In the genomic region with DNA sequence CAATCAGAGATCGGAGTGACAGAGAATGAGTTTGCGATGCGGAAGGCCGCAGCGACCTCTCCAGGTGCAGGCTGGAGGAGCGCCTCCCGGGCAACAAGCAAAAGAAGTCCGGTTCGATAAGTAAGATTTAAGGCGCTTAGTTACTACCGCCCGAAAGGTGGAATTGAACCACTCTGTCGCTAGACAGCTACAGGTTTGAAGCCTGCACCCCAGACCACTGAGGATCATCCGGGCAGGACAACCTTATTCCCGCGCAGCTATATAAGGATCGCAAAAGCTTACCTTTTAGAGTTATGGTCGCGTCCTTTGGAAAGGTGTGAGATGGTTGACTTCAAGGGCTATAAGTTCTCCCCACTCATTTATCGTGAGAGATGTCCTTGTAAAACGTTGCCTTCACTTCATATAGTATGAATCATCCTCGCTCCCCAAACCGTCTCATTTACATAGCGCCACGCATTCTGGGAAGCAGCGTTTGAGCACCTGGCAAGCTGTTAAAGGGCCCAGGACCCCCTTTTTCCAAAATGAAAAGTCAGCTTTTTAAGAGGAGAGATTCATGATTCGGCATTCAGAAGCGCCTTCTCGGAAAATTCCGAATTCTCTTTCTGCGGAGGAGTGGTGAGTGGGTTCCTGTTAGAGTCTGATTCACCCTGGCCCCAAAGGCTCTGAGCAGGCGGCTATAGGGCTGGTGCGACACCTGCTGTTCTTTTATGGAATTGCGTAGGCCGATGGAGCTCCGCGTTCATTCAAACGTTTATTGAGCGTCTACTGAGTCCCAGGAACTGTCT, we compare ENCODE assay signal across 7 cellular contexts. TPM values are rescaled to one million over a fixed set of nuclear protein-coding genes. Genes with fewer than 3 reads are reported as not detected.
DNase-seq lines count a peak whose midpoint lies in the region; ATAC-seq, FAIRE-seq and TF ChIP-seq lines count a peak whose summit lies in the region.

No MANE protein-coding gene starts in this region.

- peak overlapping the region; percentile 88 for H3K4me2 ChIP-seq in GM12878 (ENCODE audit: control insufficient read depth, insufficient read depth)

- H3K4me3 ChIP-seq in GM12878 = peak overlapping the region; percentile 72
- peak overlapping the region; percentile 39 for H3K4me3 ChIP-seq in iPS-11a (ENCODE audit: low read depth, low read length)
- peak overlapping the region; percentile 72 for H3K4me3 ChIP-seq in skeletal muscle cell (ENCODE audit: low read depth, low read length)

- SMC1A ChIA-PET in GM12878 (lab: Charles Lee; ENCODE audit: uncharacterized antibody, unreplicated experiment) = interaction anchor here (0.8 to 6.6 kb wide), 25 partner anchors 10 to 300 kb away, joined by 3 to 145 read pairs (median 4); a partner anchor contains a TSS

- no peaks in the 10 kb centered on the region for H3K27me3 ChIP-seq in GM12878 (replicated peaks in 1 of 2; ENCODE audit: control insufficient read depth in 2 of 2, insufficient read depth in 2 of 2, low read length in 1 of 2)

- peak overlapping the region; percentile 96 for H2AFZ ChIP-seq in GM12878 (ENCODE audit: control insufficient read depth, low read depth, low read length)

- DNase-seq in NCI-H1930 (lab: John Stamatoyannopoulos, UW) (peak; percentile 90 to 93), T1000 (lab: John Stamatoyannopoulos, UW) (peak; percentile 84), GM12878 (ENCODE audit: low read depth, low spot score) (peak; percentile 88), skeletal muscle cell (ENCODE audit: low read depth) (peak; percentile 89)

- peak; percentile 74 for TF ChIP-seq POLR2A in GM12878 (IDR thresholded peaks at IDR 0.05; ENCODE audit: low read depth, low read length)

- TF ChIP-seq EP300 in GM12878 (IDR thresholded peaks at IDR 0.05; ENCODE audit: borderline replicate concordance in 1 of 2, control insufficient read depth in 1 of 2, low read depth in 2 of 2, low read length in 2 of 2) = no peak

- FAIRE-seq in GM12878 (lab: Jason Lieb, UNC) = peak; percentile 93

- POLR2A ChIA-PET in GM12878 (lab: Charles Lee) = interaction anchor here (0.5 to 2.1 kb wide), 25 partner anchors 9 to 167 kb away, joined by 3 to 30 read pairs (median 3); a partner anchor contains a TSS

- peak overlapping the region; percentile 98 for H3K27ac ChIP-seq in GM12878 (ENCODE audit: control insufficient read depth, insufficient read depth)

- in situ Hi-C loops in GM12878 (cut with MboI) = loop anchor here (5.0 kb wide), 1 partner anchor 36 kb away; no protein-coding TSS in a partner anchor

- ATAC-seq in GM18502 (IDR thresholded peaks at IDR 0.05; ENCODE audit: poor library complexity, unreplicated experiment) = peak; percentile 66
- ATAC-seq in HG02970 (IDR thresholded peaks at IDR 0.05; ENCODE audit: low FRiP score, unreplicated experiment) = peak; percentile 55
- ATAC-seq in GM12878 = peak; percentile 94

- CTCF ChIA-PET in GM12878 (lab: Yijun Ruan, JAX) = interaction anchor here (0.6 to 9.0 kb wide), 51 partner anchors 8 to 789 kb away, joined by 3 to 385 read pairs (median 4); a partner anchor contains a TSS

- RAD21 ChIA-PET in GM12878 (lab: Charles Lee; ENCODE audit: unreplicated experiment) = interaction anchor here (0.5 to 5.0 kb wide), 34 partner anchors 10 to 300 kb away, joined by 3 to 206 read pairs (median 4); a partner anchor contains a TSS

- H3K79me2 ChIP-seq in GM12878 (ENCODE audit: control insufficient read depth, insufficient read depth, low read length) = no peaks in the 10 kb centered on the region

- H3K36me3 ChIP-seq in GM12878 (ENCODE audit: control insufficient read depth in 2 of 2, insufficient read depth in 2 of 2, low read length in 1 of 2) = no peaks in the 10 kb centered on the region

- H4K20me1 ChIP-seq in GM12878 (ENCODE audit: control insufficient read depth, insufficient read depth) = no peaks in the 10 kb centered on the region

- H3K4me1 ChIP-seq in GM12878 (ENCODE audit: control insufficient read depth, insufficient read depth, low read length) = peaks cover 5% of the 10 kb centered on the region

- BruUV-seq in GM12878 (replicated peaks; lab: Mats Ljungman, UMichigan) = TSS peak; percentile 100

- H3K9me3 ChIP-seq in GM12878 (replicated peaks; ENCODE audit: control insufficient read depth, insufficient read depth, low read length) = no peaks in the 10 kb centered on the region

- TF ChIP-seq CTCF in GM12878 (IDR thresholded peaks at IDR 0.05 in 2 of 3, conservative IDR thresholded peaks at IDR 0.05 in 1 of 3; ENCODE audit: control insufficient read depth in 2 of 3, extremely low read depth in 1 of 3, insufficient read depth in 1 of 3, low read depth in 3 of 3, low read length in 3 of 3) = peak; percentile 94 to 98 (median 96)

- peak overlapping the region; percentile 90 for H3K9ac ChIP-seq in GM12878 (ENCODE audit: control insufficient read depth, insufficient read depth, low read length)

- intact Hi-C loops in GM12878 (cut with micrococcal nuclease; ENCODE audit: unreplicated experiment) = loop anchor here (1.0 to 10.0 kb wide), 5 partner anchors 39 to 404 kb away; a partner anchor contains a TSS

- peak; percentile 89 for TF ChIP-seq RAD21 in GM12878 (IDR thresholded peaks at IDR 0.05; ENCODE audit: insufficient read depth, low read depth, low read length)

- WGBS in GM12878 (ENCODE audit: insufficient coverage, insufficient replicate concordance, low lambda C conversion rate, missing lambda C conversion rate) = 2% methylated on average over 39 of the region's 39 CpGs

RNA-seq across cellular contexts. Expression of a gene that starts 10.8 kb away (rescaled TPM):
- total RNA-seq in GM12878 (2013; cell fraction: nucleolus; rRNA removed) = 2.5 and 2.8 TPM in 2 replicates
- total RNA-seq in GM12878 (2014; rRNA removed) (0.11 and 0.44 TPM in 2 replicates), GM12878 (2014; rRNA removed; fragmentation: Illumina TruSeq; extraction: Trizol) (0.14 and 0.31 TPM in 2 replicates), GM12878 (2021) (0.56 and 0.69 TPM in 2 replicates)
- 0.52 TPM for polyA plus RNA-seq in GM12878 (2011; ENCODE audit: low read depth)
- polyA plus RNA-seq in GM12878 (2011; rRNA removed) (0.13 and 0.20 TPM in 2 replicates), GM12878 (2014; fragmentation: Illumina TruSeq; extraction: Trizol) (0.28 and 0.35 TPM in 2 replicates), GM12878 (2014; fragmentation: Nextera tagmentation; extraction: Ambion mirVana) (under 1 TPM; 0.06 to 0.07 TPM), GM12878 (2014; rRNA removed) (0.24 and 0.34 TPM in 2 replicates), GM12878 (2016; fragmentation: Nextera tagmentation; extraction: Ambion mirVana) (under 1 TPM; 0.29 to 0.45 TPM)
- polyA plus RNA-seq in GM12878 (2011; cell fraction: cytosol; rRNA removed) = 0.25 and 0.34 TPM in 2 replicates
- polyA plus RNA-seq in GM12878 (2011; cell fraction: nucleus; rRNA removed) = 1.6 and 1.8 TPM in 2 replicates
- 0.83 and 1.1 TPM in 2 replicates for polyA plus RNA-seq in GM12878 (2012)
- 1.8 and 2.5 TPM in 2 replicates for polyA minus RNA-seq in GM12878 (2011; rRNA and poly(A)+ RNA removed)
- polyA minus RNA-seq in GM12878 (2011; cell fraction: cytosol; rRNA and poly(A)+ RNA removed) = not detected in 2 replicates
- polyA minus RNA-seq in GM12878 (2011; cell fraction: nucleus; rRNA and poly(A)+ RNA removed) = 3.9 and 7.5 TPM in 2 replicates

RNA-seq across cellular contexts. Expression of a gene that starts 18.2 kb away (rescaled TPM):
- total RNA-seq in GM12878 (2013; cell fraction: nucleolus; rRNA removed) = 6.8 and 7.8 TPM in 2 replicates
- total RNA-seq in GM12878 (2014; rRNA removed) = 4.0 and 5.2 TPM in 2 replicates
- 3.4 and 4.2 TPM in 2 replicates for total RNA-seq in GM12878 (2014; rRNA removed; fragmentation: Illumina TruSeq; extraction: Trizol)
- total RNA-seq in GM12878 (2021) = 9.7 and 11.6 TPM in 2 replicates
- 20.8 TPM for polyA plus RNA-seq in GM12878 (2011; ENCODE audit: low read depth)
- 1.1 and 2.6 TPM in 2 replicates for polyA plus RNA-seq in GM12878 (2011; rRNA removed)
- 4.2 and 4.4 TPM in 2 replicates for polyA plus RNA-seq in GM12878 (2011; cell fraction: cytosol; rRNA removed)
- polyA plus RNA-seq in GM12878 (2011; cell fraction: nucleus; rRNA removed) = 3.1 and 4.2 TPM in 2 replicates
- 18.2 and 18.6 TPM in 2 replicates for polyA plus RNA-seq in GM12878 (2012)
- polyA plus RNA-seq in GM12878 (2014; fragmentation: Illumina TruSeq; extraction: Trizol) = 5.5 and 5.9 TPM in 2 replicates
- under 1 TPM; 0.32 to 0.42 TPM for polyA plus RNA-seq in GM12878 (2014; fragmentation: Nextera tagmentation; extraction: Ambion mirVana)
- polyA plus RNA-seq in GM12878 (2014; rRNA removed) = 10.3 and 11.0 TPM in 2 replicates
- 1 to 10 TPM; 4.8 to 4.9 TPM for polyA plus RNA-seq in GM12878 (2016; fragmentation: Nextera tagmentation; extraction: Ambion mirVana)
- 2.0 and 2.3 TPM in 2 replicates for polyA minus RNA-seq in GM12878 (2011; rRNA and poly(A)+ RNA removed)
- polyA minus RNA-seq in GM12878 (2011; cell fraction: cytosol; rRNA and poly(A)+ RNA removed) = 1.7 and 1.8 TPM in 2 replicates
- 1.8 and 2.8 TPM in 2 replicates for polyA minus RNA-seq in GM12878 (2011; cell fraction: nucleus; rRNA and poly(A)+ RNA removed)

RNA-seq across cellular contexts. Expression of a gene that starts 19.6 kb away (rescaled TPM):
- total RNA-seq in GM12878 (2013; cell fraction: nucleolus; rRNA removed) = 2.0 and 2.5 TPM in 2 replicates
- total RNA-seq in GM12878 (2014; rRNA removed) (3.4 and 4.1 TPM in 2 replicates), GM12878 (2014; rRNA removed; fragmentation: Illumina TruSeq; extraction: Trizol) (2.9 and 4.0 TPM in 2 replicates), GM12878 (2021) (3.5 and 4.1 TPM in 2 replicates)
- polyA plus RNA-seq in GM12878 (2011; ENCODE audit: low read depth) = 3.8 TPM
- polyA plus RNA-seq in GM12878 (2011; rRNA removed) (1.6 and 1.7 TPM in 2 replicates), GM12878 (2014; fragmentation: Illumina TruSeq; extraction: Trizol) (3.6 and 5.4 TPM in 2 replicates), GM12878 (2014; fragmentation: Nextera tagmentation; extraction: Ambion mirVana) (1 to 10 TPM; 4.6 to 4.7 TPM), GM12878 (2014; rRNA removed) (5.3 and 5.4 TPM in 2 replicates), GM12878 (2016; fragmentation: Nextera tagmentation; extraction: Ambion mirVana) (1 to 10 TPM; 2.6 to 3.2 TPM)
- 1.5 and 3.1 TPM in 2 replicates for polyA plus RNA-seq in GM12878 (2011; cell fraction: cytosol; rRNA removed)
- 1.8 and 2.5 TPM in 2 replicates for polyA plus RNA-seq in GM12878 (2011; cell fraction: nucleus; rRNA removed)
- polyA plus RNA-seq in GM12878 (2012) = 3.9 and 4.9 TPM in 2 replicates
- 1.1 TPM in 1 of 2 replicates, not detected in the other for polyA minus RNA-seq in GM12878 (2011; rRNA and poly(A)+ RNA removed)
- polyA minus RNA-seq in GM12878 (2011; cell fraction: cytosol; rRNA and poly(A)+ RNA removed) = not detected in 2 replicates
- 0.24 and 0.86 TPM in 2 replicates for polyA minus RNA-seq in GM12878 (2011; cell fraction: nucleus; rRNA and poly(A)+ RNA removed)

RNA-seq across cellular contexts. Expression of a gene that starts 28.6 kb away (rescaled TPM):
- total RNA-seq in GM12878 (2013; cell fraction: nucleolus; rRNA removed) = 67.3 and 71.5 TPM in 2 replicates
- total RNA-seq in GM12878 (2014; rRNA removed) (220 and 298 TPM in 2 replicates), GM12878 (2014; rRNA removed; fragmentation: Illumina TruSeq; extraction: Trizol) (84.2 and 95.6 TPM in 2 replicates), GM12878 (2021) (217 and 228 TPM in 2 replicates)
- 35.0 TPM for polyA plus RNA-seq in GM12878 (2011; ENCODE audit: low read depth)
- polyA plus RNA-seq in GM12878 (2011; rRNA removed) (59.1 and 74.0 TPM in 2 replicates), GM12878 (2014; fragmentation: Illumina TruSeq; extraction: Trizol) (98.4 and 139 TPM in 2 replicates), GM12878 (2014; fragmentation: Nextera tagmentation; extraction: Ambion mirVana) (10 to 100 TPM; 19.5 to 27.5 TPM), GM12878 (2014; rRNA removed) (188 and 276 TPM in 2 replicates), GM12878 (2016; fragmentation: Nextera tagmentation; extraction: Ambion mirVana) (10 to 100 TPM; 39.8 to 50.4 TPM)
- 87.1 and 124 TPM in 2 replicates for polyA plus RNA-seq in GM12878 (2011; cell fraction: cytosol; rRNA removed)
- polyA plus RNA-seq in GM12878 (2011; cell fraction: nucleus; rRNA removed) = 95.6 and 133 TPM in 2 replicates
- 73.2 and 77.3 TPM in 2 replicates for polyA plus RNA-seq in GM12878 (2012)
- polyA minus RNA-seq in GM12878 (2011; rRNA and poly(A)+ RNA removed) = 43.7 and 84.4 TPM in 2 replicates
- polyA minus RNA-seq in GM12878 (2011; cell fraction: cytosol; rRNA and poly(A)+ RNA removed) = 58.4 and 68.9 TPM in 2 replicates
- 42.8 and 79.8 TPM in 2 replicates for polyA minus RNA-seq in GM12878 (2011; cell fraction: nucleus; rRNA and poly(A)+ RNA removed)

RNA-seq across cellular contexts. Expression of a gene that starts 54.9 kb away (rescaled TPM):
- total RNA-seq in GM12878 (2013; cell fraction: nucleolus; rRNA removed) = 59.3 and 59.4 TPM in 2 replicates
- total RNA-seq in GM12878 (2014; rRNA removed) (74.7 and 82.6 TPM in 2 replicates), GM12878 (2014; rRNA removed; fragmentation: Illumina TruSeq; extraction: Trizol) (45.4 and 57.2 TPM in 2 replicates), GM12878 (2021) (70.1 and 75.3 TPM in 2 replicates)
- polyA plus RNA-seq in GM12878 (2011; ENCODE audit: low read depth) = 161 TPM
- polyA plus RNA-seq in GM12878 (2011; rRNA removed) (36.8 and 65.0 TPM in 2 replicates), GM12878 (2014; fragmentation: Illumina TruSeq; extraction: Trizol) (23.1 and 52.0 TPM in 2 replicates), GM12878 (2014; fragmentation: Nextera tagmentation; extraction: Ambion mirVana) (10 to 100 TPM; 14.7 to 36.8 TPM), GM12878 (2014; rRNA removed) (104 and 113 TPM in 2 replicates), GM12878 (2016; fragmentation: Nextera tagmentation; extraction: Ambion mirVana) (10 to 100 TPM; 54.2 to 66.8 TPM)
- 105 and 127 TPM in 2 replicates for polyA plus RNA-seq in GM12878 (2011; cell fraction: cytosol; rRNA removed)
- 101 and 105 TPM in 2 replicates for polyA plus RNA-seq in GM12878 (2011; cell fraction: nucleus; rRNA removed)
- polyA plus RNA-seq in GM12878 (2012) = 49.9 and 53.1 TPM in 2 replicates
- 51.6 and 101 TPM in 2 replicates for polyA minus RNA-seq in GM12878 (2011; rRNA and poly(A)+ RNA removed)
- polyA minus RNA-seq in GM12878 (2011; cell fraction: cytosol; rRNA and poly(A)+ RNA removed) = 45.3 and 49.4 TPM in 2 replicates
- polyA minus RNA-seq in GM12878 (2011; cell fraction: nucleus; rRNA and poly(A)+ RNA removed) = 28.0 and 31.4 TPM in 2 replicates

Comparison
In these comparisons a context has a peak if more than half of its experiments do, and no peak if none do; other contexts are left out.
1. Peak in every context shown above with its lines: DNase-seq, ATAC-seq, H3K4me3 ChIP-seq and H3K27ac ChIP-seq.